Comparison of ENCODE assay signal across 10 cellular contexts in genomic region chr6:168437751-168438150, GRCh38. TPM values are rescaled to one million over a fixed set of nuclear protein-coding genes. Genes with fewer than 3 reads are reported as not detected.
"Had no signal": no experiment of that assay in that cellular context is flagged by ENCODE, and none has a peak within 500 bp of the region (broad histone marks: within the 10 kb centered on the region; RNA-seq: fewer than 3 reads in every experiment).

No MANE protein-coding gene starts in this region.

- H3K4me3 ChIP-seq: GM23248 had no signal

- H3K27ac ChIP-seq: GM23248, KMS-11 had no signal

- DNase-seq: GM23248, H9, HCEC 1CT, KBM-7 had no signal

- H3K4me1 Mint-ChIP-seq: IgD-negative memory B cell had no signal

- FAIRE-seq: H1, H54, HTR-8/SVneo had no signal

- H3K9me3 Mint-ChIP-seq: H9 had no signal

- H3K4me2 ChIP-seq: KMS-11 had no signal

- H3K9ac ChIP-seq: GM23248, KMS-11 had no signal

- H3K4me3 Mint-ChIP-seq: H9, IgD-negative memory B cell had no signal

- H3K27ac Mint-ChIP-seq: H9, IgD-negative memory B cell had no signal

- H3K36me3 Mint-ChIP-seq: IgD-negative memory B cell had no signal

- H2AFZ ChIP-seq: GM23248 had no signal

RNA-seq across cellular contexts. Expression of gene SMOC2, which starts 3.2 kb away (rescaled TPM):
- total RNA-seq: GM23248, HT-29 had no signal
- polyA plus RNA-seq: GM23248, IgD-negative memory B cell had no signal
